Comparison of ENCODE assay signal across 12 cellular contexts in genomic region chr4:123892997-123893745, GRCh38.
DNase-seq lines count a peak whose midpoint lies in the region; ATAC-seq and TF ChIP-seq lines count a peak whose summit lies in the region.
"Had no signal": no experiment of that assay in that cellular context is flagged by ENCODE, and none has a peak within 500 bp of the region (broad histone marks: within the 10 kb centered on the region; RNA-seq: fewer than 3 reads in every experiment).

No MANE protein-coding gene starts in this region.

- H3K4me1 ChIP-seq in A673 (ENCODE audit: insufficient read depth, low read length, poor library complexity, severe bottlenecking) (peaks cover 32% of the 10 kb centered on the region), fibroblast of lung (ENCODE audit: control insufficient read depth, extremely low read depth, insufficient read depth, low read length) (peaks cover 11% of the 10 kb centered on the region)
- no peaks in the 10 kb centered on the region for H3K4me1 ChIP-seq in naive thymus-derived CD4-positive, alpha-beta T cell (ENCODE audit: control insufficient read depth in 2 of 2, insufficient read depth in 2 of 2, low read length in 2 of 2)

- peak; percentile 82 for DNase-seq in A673 (ENCODE audit: low spot score)
- DNase-seq in NCI-H748 (lab: John Stamatoyannopoulos, UW; ENCODE audit: unreplicated experiment), result peak; percentile 60
- DNase-seq in fibroblast of lung (ENCODE audit: low read depth in 2 of 2), result peak; percentile 49 to 62
- DNase-seq in mesothelial cell of epicardium (ENCODE audit: low spot score in 2 of 2, unreplicated experiment in 2 of 2), result no peak
- no peak for DNase-seq in activated CD4-positive, alpha-beta T cell treated with anti-CD3 and anti-CD28 coated beads for 36 hours
- DNase-seq in naive thymus-derived CD4-positive, alpha-beta T cell, result no peak
- DNase-seq: brain microvascular endothelial cell; NCI-H2107; RPMI8226; stimulated activated naive B cell treated with anti-CD40 and anti-IgM and Interleukin-4, amounts not matched to agents 10 μg/mL and 1 μg/mL and 100 μg/mL, for 72 hours had no signal

- H3K9ac ChIP-seq in fibroblast of lung (ENCODE audit: insufficient read depth, low read length), result no peak overlapping the region

- H3K9me3 ChIP-seq in A673 (ENCODE audit: low read depth, low read length, poor library complexity, severe bottlenecking) (no peaks in the 10 kb centered on the region), fibroblast of lung (ENCODE audit: control insufficient read depth, insufficient read depth, low read depth, low read length) (no peaks in the 10 kb centered on the region)
- H3K9me3 ChIP-seq in naive thymus-derived CD4-positive, alpha-beta T cell (ENCODE audit: control insufficient read depth in 2 of 3, low read length in 3 of 3), result no peaks in the 10 kb centered on the region

- H3K27me3 Mint-ChIP-seq in mesothelial cell of epicardium (ENCODE audit: low read depth), result no peaks in the 10 kb centered on the region
- H3K27me3 Mint-ChIP-seq in activated CD4-positive, alpha-beta T cell treated with anti-CD3 and anti-CD28 coated beads for 36 hours, result peaks cover 10% of the 10 kb centered on the region
- no peaks in the 10 kb centered on the region for H3K27me3 Mint-ChIP-seq in naive thymus-derived CD4-positive, alpha-beta T cell

- CTCF ChIA-PET in A673 (lab: Charles Lee), result no interaction called here
- CTCF ChIA-PET in activated CD4-positive, alpha-beta T cell treated with anti-CD3 and anti-CD28 coated beads for 36 hours (lab: Charles Lee), result no interaction called here
- CTCF ChIA-PET in naive thymus-derived CD4-positive, alpha-beta T cell (lab: Charles Lee), result no interaction called here

- H4K20me1 ChIP-seq in fibroblast of lung (ENCODE audit: control insufficient read depth, extremely low read depth, insufficient read depth, low read length), result no peaks in the 10 kb centered on the region

- H3K4me3 Mint-ChIP-seq in mesothelial cell of epicardium, result no peak overlapping the region
- no peak overlapping the region for H3K4me3 Mint-ChIP-seq in activated CD4-positive, alpha-beta T cell treated with anti-CD3 and anti-CD28 coated beads for 36 hours
- H3K4me3 Mint-ChIP-seq in naive thymus-derived CD4-positive, alpha-beta T cell, result no peak overlapping the region
- H3K4me3 Mint-ChIP-seq: stimulated activated naive B cell treated with anti-CD40 and anti-IgM and Interleukin-4, amounts not matched to agents 10 μg/mL and 1 μg/mL and 100 μg/mL, for 72 hours had no signal

- H3K9me3 Mint-ChIP-seq in mesothelial cell of epicardium, result no peaks in the 10 kb centered on the region
- no peaks in the 10 kb centered on the region for H3K9me3 Mint-ChIP-seq in activated CD4-positive, alpha-beta T cell treated with anti-CD3 and anti-CD28 coated beads for 36 hours (ENCODE audit: low read depth)
- peaks cover 0 to 3% (median 0%) of the 10 kb centered on the region in 11 donors for H3K9me3 Mint-ChIP-seq in naive thymus-derived CD4-positive, alpha-beta T cell
- H3K9me3 Mint-ChIP-seq: stimulated activated naive B cell treated with anti-CD40 and anti-IgM and Interleukin-4, amounts not matched to agents 10 μg/mL and 1 μg/mL and 100 μg/mL, for 72 hours had no signal

- peaks cover 39% of the 10 kb centered on the region for H3K4me1 Mint-ChIP-seq in mesothelial cell of epicardium
- no peaks in the 10 kb centered on the region for H3K4me1 Mint-ChIP-seq in activated CD4-positive, alpha-beta T cell treated with anti-CD3 and anti-CD28 coated beads for 36 hours
- no peaks in the 10 kb centered on the region for H3K4me1 Mint-ChIP-seq in naive thymus-derived CD4-positive, alpha-beta T cell
- H3K4me1 Mint-ChIP-seq: stimulated activated naive B cell treated with anti-CD40 and anti-IgM and Interleukin-4, amounts not matched to agents 10 μg/mL and 1 μg/mL and 100 μg/mL, for 72 hours had no signal

- H3K27ac ChIP-seq in A673 (ENCODE audit: low read depth, low read length, poor library complexity, severe bottlenecking), result peak overlapping the region; percentile 58
- H3K27ac ChIP-seq in fibroblast of lung (ENCODE audit: insufficient read depth, low read length), result no peak overlapping the region
- no peak overlapping the region for H3K27ac ChIP-seq in naive thymus-derived CD4-positive, alpha-beta T cell (ENCODE audit: low read depth, low read length)
- H3K27ac ChIP-seq: brain microvascular endothelial cell had no signal

- peak overlapping the region; percentile 32 for H3K4me2 ChIP-seq in fibroblast of lung (ENCODE audit: extremely low read depth, insufficient read depth, low read length)

- no peaks in the 10 kb centered on the region for H3K79me2 ChIP-seq in fibroblast of lung (ENCODE audit: control insufficient read depth, insufficient read depth, low read length)

- intact Hi-C loops in A673 (cut with micrococcal nuclease; ENCODE audit: unreplicated experiment), result no loop called here
- intact Hi-C loops in activated CD4-positive, alpha-beta T cell treated with anti-CD3 and anti-CD28 coated beads for 36 hours (cut with DNase I, micrococcal nuclease), result no loop called here
- intact Hi-C loops in naive thymus-derived CD4-positive, alpha-beta T cell (cut with micrococcal nuclease), result no loop called here

- H3K36me3 ChIP-seq in A673 (ENCODE audit: insufficient read depth, low read length, poor library complexity, severe bottlenecking), result no peaks in the 10 kb centered on the region
- H3K36me3 ChIP-seq in fibroblast of lung (ENCODE audit: control insufficient read depth, insufficient read depth, low read length), result no peaks in the 10 kb centered on the region
- H3K36me3 ChIP-seq in naive thymus-derived CD4-positive, alpha-beta T cell (ENCODE audit: control insufficient read depth in 2 of 3, insufficient read depth in 3 of 3, low read length in 3 of 3), result no peaks in the 10 kb centered on the region
- H3K36me3 ChIP-seq: brain microvascular endothelial cell had no signal

- H3K36me3 Mint-ChIP-seq in mesothelial cell of epicardium, result no peaks in the 10 kb centered on the region
- no peaks in the 10 kb centered on the region for H3K36me3 Mint-ChIP-seq in activated CD4-positive, alpha-beta T cell treated with anti-CD3 and anti-CD28 coated beads for 36 hours (ENCODE audit: low read depth)
- no peaks in the 10 kb centered on the region for H3K36me3 Mint-ChIP-seq in naive thymus-derived CD4-positive, alpha-beta T cell
- H3K36me3 Mint-ChIP-seq: stimulated activated naive B cell treated with anti-CD40 and anti-IgM and Interleukin-4, amounts not matched to agents 10 μg/mL and 1 μg/mL and 100 μg/mL, for 72 hours had no signal

- no peak for TF ChIP-seq CTCF in A673 (conservative IDR thresholded peaks at IDR 0.05; ENCODE audit: low read depth, low read length)
- TF ChIP-seq CTCF in fibroblast of lung (conservative IDR thresholded peaks at IDR 0.05 in 1 of 2, IDR thresholded peaks at IDR 0.05 in 1 of 2; ENCODE audit: low read depth in 1 of 2, low read length in 2 of 2), result no peak
- TF ChIP-seq CTCF in mesothelial cell of epicardium (IDR thresholded peaks at IDR 0.05; ENCODE audit: unreplicated experiment), result no peak

- peak overlapping the region; percentile 74 for H3K27ac Mint-ChIP-seq in mesothelial cell of epicardium
- H3K27ac Mint-ChIP-seq in activated CD4-positive, alpha-beta T cell treated with anti-CD3 and anti-CD28 coated beads for 36 hours, result no peak overlapping the region
- H3K27ac Mint-ChIP-seq in naive thymus-derived CD4-positive, alpha-beta T cell, result no peak overlapping the region
- H3K27ac Mint-ChIP-seq: stimulated activated naive B cell treated with anti-CD40 and anti-IgM and Interleukin-4, amounts not matched to agents 10 μg/mL and 1 μg/mL and 100 μg/mL, for 72 hours had no signal

- ATAC-seq in GM21786 (IDR thresholded peaks at IDR 0.05; ENCODE audit: unreplicated experiment) (no peak), HG03280 (IDR thresholded peaks at IDR 0.05; ENCODE audit: unreplicated experiment) (no peak)
- ATAC-seq in activated CD4-positive, alpha-beta T cell treated with anti-CD3 and anti-CD28 coated beads for 36 hours, result no peak
- ATAC-seq in naive thymus-derived CD4-positive, alpha-beta T cell, result no peak
- ATAC-seq: stimulated activated naive B cell treated with anti-CD40 and anti-IgM and Interleukin-4, amounts not matched to agents 10 μg/mL and 1 μg/mL and 100 μg/mL, for 72 hours had no signal

- H3K27me3 ChIP-seq in A673 (replicated peaks; ENCODE audit: insufficient read depth, low read depth, low read length, poor library complexity), result no peaks in the 10 kb centered on the region
- no peaks in the 10 kb centered on the region for H3K27me3 ChIP-seq in fibroblast of lung (ENCODE audit: control insufficient read depth, insufficient read depth, low read length)
- H3K27me3 ChIP-seq in naive thymus-derived CD4-positive, alpha-beta T cell (ENCODE audit: control insufficient read depth in 2 of 2, insufficient read depth in 2 of 2, low read length in 2 of 2), result no peaks in the 10 kb centered on the region
- H3K27me3 ChIP-seq: brain microvascular endothelial cell had no signal

- POLR2A ChIA-PET in A673 (lab: Charles Lee; ENCODE audit: low non-redundant PET), result no interaction called here
- POLR2A ChIA-PET in activated CD4-positive, alpha-beta T cell treated with anti-CD3 and anti-CD28 coated beads for 36 hours (lab: Charles Lee), result no interaction called here
- POLR2A ChIA-PET in naive thymus-derived CD4-positive, alpha-beta T cell (lab: Charles Lee), result no interaction called here

- no peak overlapping the region for H2AFZ ChIP-seq in fibroblast of lung (ENCODE audit: low read length)

- no TSS peak for BruUV-seq in A673 (replicated peaks; lab: Mats Ljungman, UMichigan)

- H3K4me3 ChIP-seq in A673 (ENCODE audit: low read depth, low read length, poor library complexity, severe bottlenecking) (peak overlapping the region; percentile 23), fibroblast of lung (replicated peaks in 1 of 4; ENCODE audit: control extremely low read depth in 1 of 4, insufficient read depth in 1 of 4, low read depth in 3 of 4, low read length in 4 of 4) (no peak overlapping the region)
- no peak overlapping the region for H3K4me3 ChIP-seq in naive thymus-derived CD4-positive, alpha-beta T cell (ENCODE audit: low read length)

Comparison
In these comparisons a context has a peak if more than half of its experiments do, and no peak if none do; other contexts are left out.
1. DNase-seq: peak in A673 (single experiment), NCI-H748 (single experiment) and fibroblast of lung (2 of 2); none in mesothelial cell of epicardium (0 of 2), activated CD4-positive, alpha-beta T cell treated with anti-CD3 and anti-CD28 coated beads for 36 hours (single experiment) and naive thymus-derived CD4-positive, alpha-beta T cell (0 of 9).